ENCODE assay signal across 23 cellular contexts in genomic region chr3:69774029-69774428, GRCh38. TPM values are rescaled to one million over a fixed set of nuclear protein-coding genes. Genes with fewer than 3 reads are reported as not detected.
A peak's percentile ranks its signal among the peaks of the same experiment; 100 is the strongest.
DNase-seq lines count a peak whose midpoint lies in the region; ATAC-seq and TF ChIP-seq lines count a peak whose summit lies in the region.
"Had no signal": no experiment of that assay in that cellular context is flagged by ENCODE, and none has a peak within 500 bp of the region (broad histone marks: within the 10 kb centered on the region; RNA-seq: fewer than 3 reads in every experiment).

No MANE protein-coding gene starts in this region.

- no peaks in the 10 kb centered on the region for H3K36me3 ChIP-seq in mammary epithelial cell (ENCODE audit: insufficient read depth, low read length)
- H3K36me3 ChIP-seq in psoas muscle (ENCODE audit: insufficient read depth in 1 of 2, low read depth in 1 of 2), result no peaks in the 10 kb centered on the region
- no peaks in the 10 kb centered on the region for H3K36me3 ChIP-seq in uterus
- H3K36me3 ChIP-seq: ascending aorta had no signal

- H3K4me2 ChIP-seq in mammary epithelial cell (ENCODE audit: insufficient read depth, low read depth, low read length), result no peak overlapping the region

- intact Hi-C loops in MCF 10A (cut with micrococcal nuclease) (no loop called here), mammary epithelial cell (cut with micrococcal nuclease) (no loop called here), head of caudate nucleus (cut with DNase I) (no loop called here), psoas muscle (cut with DNase I) (no loop called here), uterus (cut with DNase I; ENCODE audit: low total_unique reads) (no loop called here)

- POLR2A ChIA-PET in MCF 10A (lab: Yijun Ruan, JAX), result interaction anchor here (1.0 to 1.9 kb wide), 3 partner anchors 11 to 36 kb away, joined by 4 to 6 read pairs (median 5); no protein-coding TSS in a partner anchor
- POLR2A ChIA-PET in RWPE1 (lab: Yijun Ruan, JAX; ENCODE audit: low non-redundant PET), result no interaction called here

- H3K4me3 Mint-ChIP-seq in MCF 10A (ENCODE audit: unreplicated experiment), result no peak overlapping the region
- H3K4me3 Mint-ChIP-seq: activated CD8-positive, alpha-beta memory T cell treated with anti-CD3 and anti-CD28 coated beads, Interleukin-2, amount 10 ng/mL, durations not matched to agents 7 days and 5 days; stimulated activated effector memory CD8-positive, alpha-beta T cell treated with anti-CD3 and anti-CD28 coated beads, Interleukin-12 subunit alpha, Interleukin-12 subunit beta, amount 100 ng/mL, for 72 hours had no signal

- no peak overlapping the region for H2AFZ ChIP-seq in mammary epithelial cell (ENCODE audit: low read depth, low read length)

- DNase-seq in MCF 10A (ENCODE audit: unreplicated experiment) (peak; percentile 66), mammary epithelial cell (no peak), head of caudate nucleus (peak in 25 of 42 donors; percentile 17 to 73 (median 35)), psoas muscle (peak; percentile 65 to 82), uterus (peak; percentile 41 to 63), RWPE1 (ENCODE audit: low spot score) (no peak), SHP77 (lab: John Stamatoyannopoulos, UW) (no peak), NCI-H69 (lab: John Stamatoyannopoulos, UW) (no peak)
- DNase-seq: activated CD4-positive, alpha-beta T cell treated with anti-CD3 and anti-CD28 coated beads for 48 hours; activated CD8-positive, alpha-beta memory T cell treated with anti-CD3 and anti-CD28 coated beads, Interleukin-2, amount 10 ng/mL, durations not matched to agents 7 days and 5 days; activated naive CD4-positive, alpha-beta T cell treated with anti-CD3 and anti-CD28 coated beads, Interleukin-2, amount 50 U/mL, for 16 hours; cerebellar nuclear complex; DMS79 treated with DMSO at 0.1 percent for 48 hours; NCI-H510A treated with DMSO at 0.1 percent for 48 hours; stimulated activated CD4-positive, alpha-beta T cell treated with anti-CD3 and anti-CD28 coated beads, Interleukin-2, amount 100 ng/mL, for 24 hours; T-helper 2 cell had no signal

- H3K4me1 ChIP-seq in mammary epithelial cell (ENCODE audit: insufficient read depth, low read length), result peaks cover 32% of the 10 kb centered on the region
- H3K4me1 ChIP-seq in psoas muscle, result peaks cover 66% of the 10 kb centered on the region
- peaks cover 0 to 10% of the 10 kb centered on the region in 2 donors for H3K4me1 ChIP-seq in uterus

- no peak overlapping the region for H3K9ac ChIP-seq in mammary epithelial cell (ENCODE audit: insufficient read depth, low read length)

- H4K20me1 ChIP-seq in mammary epithelial cell (ENCODE audit: insufficient read depth, low read length), result no peaks in the 10 kb centered on the region

- dilution Hi-C loops in mammary epithelial cell (cut with HindIII; ENCODE audit: low sequenced_read_pairs), result no loop called here

- BruUV-seq in MCF 10A (replicated peaks; lab: Mats Ljungman, UMichigan) (no TSS peak), mammary epithelial cell (replicated peaks; lab: Mats Ljungman, UMichigan) (no TSS peak)

- H3K27me3 ChIP-seq in mammary epithelial cell (ENCODE audit: insufficient read depth, low read length) (no peaks in the 10 kb centered on the region), psoas muscle (ENCODE audit: insufficient read depth in 3 of 3, low read length in 2 of 3) (no peaks in the 10 kb centered on the region), uterus (no peaks in the 10 kb centered on the region)
- H3K27me3 ChIP-seq: ascending aorta had no signal

- ATAC-seq in psoas muscle, result peak; percentile 72 to 87 (median 80)
- ATAC-seq: activated CD8-positive, alpha-beta memory T cell treated with anti-CD3 and anti-CD28 coated beads, Interleukin-2, amount 10 ng/mL, durations not matched to agents 7 days and 5 days; GM12878; left colon; stimulated activated effector memory CD8-positive, alpha-beta T cell treated with anti-CD3 and anti-CD28 coated beads, Interleukin-12 subunit alpha, Interleukin-12 subunit beta, amount 100 ng/mL, for 72 hours had no signal

- no peak overlapping the region for H3K4me3 ChIP-seq in mammary epithelial cell (replicated peaks in 1 of 3; ENCODE audit: insufficient read depth in 1 of 3, low read depth in 2 of 3, low read length in 3 of 3)
- no peak overlapping the region for H3K4me3 ChIP-seq in psoas muscle
- no peak overlapping the region for H3K4me3 ChIP-seq in uterus
- H3K4me3 ChIP-seq: ascending aorta, GM12878, SK-N-MC, skin epidermis had no signal

- CTCF ChIA-PET in MCF 10A (lab: Yijun Ruan, JAX) (interaction anchor here (1.0 to 2.6 kb wide), 2 partner anchors 17 to 80 kb away, joined by 3 to 12 read pairs; no protein-coding TSS in a partner anchor), mammary epithelial cell (lab: Charles Lee; ENCODE audit: low non-redundant PET) (no interaction called here), RWPE1 (lab: Yijun Ruan, JAX) (no interaction called here)

- 11% methylated on average over 1 of the region's 1 CpG for WGBS in mammary epithelial cell (ENCODE audit: low coverage, missing lambda C conversion rate)
- WGBS in psoas muscle, 3 donors, result 38 to 43% (median 41%) methylated on average over 1 of the region's 1 CpG

- in situ Hi-C loops in mammary epithelial cell (cut with MboI; ENCODE audit: low sequenced_read_pairs in 2 of 2), result no loop called here

- H3K9me3 Mint-ChIP-seq in MCF 10A (ENCODE audit: unreplicated experiment), result peaks cover 9% of the 10 kb centered on the region

- peaks cover 47% of the 10 kb centered on the region for H3K4me1 Mint-ChIP-seq in MCF 10A (ENCODE audit: insufficient read depth, unreplicated experiment)
- H3K4me1 Mint-ChIP-seq: activated CD8-positive, alpha-beta memory T cell treated with anti-CD3 and anti-CD28 coated beads, Interleukin-2, amount 10 ng/mL, durations not matched to agents 7 days and 5 days; stimulated activated effector memory CD8-positive, alpha-beta T cell treated with anti-CD3 and anti-CD28 coated beads, Interleukin-12 subunit alpha, Interleukin-12 subunit beta, amount 100 ng/mL, for 72 hours had no signal

- TF ChIP-seq CTCF in MCF 10A (IDR thresholded peaks at IDR 0.05; ENCODE audit: unreplicated experiment) (no peak), mammary epithelial cell (conservative IDR thresholded peaks at IDR 0.05 in 1 of 2, IDR thresholded peaks at IDR 0.05 in 1 of 2; ENCODE audit: extremely low read depth in 1 of 2, insufficient read depth in 1 of 2, low read depth in 1 of 2, low read length in 2 of 2) (no peak), psoas muscle (IDR thresholded peaks at IDR 0.05) (no peak), uterus (IDR thresholded peaks at IDR 0.05) (no peak), RWPE1 (conservative IDR thresholded peaks at IDR 0.05; ENCODE audit: low read depth) (no peak)

- no peaks in the 10 kb centered on the region for H3K9me3 ChIP-seq in mammary epithelial cell (replicated peaks; ENCODE audit: insufficient read depth, low read length)
- no peaks in the 10 kb centered on the region for H3K9me3 ChIP-seq in psoas muscle
- no peaks in the 10 kb centered on the region for H3K9me3 ChIP-seq in uterus
- H3K9me3 ChIP-seq: ascending aorta had no signal

- H3K36me3 Mint-ChIP-seq in MCF 10A (ENCODE audit: insufficient read depth, unreplicated experiment), result no peaks in the 10 kb centered on the region
- H3K36me3 Mint-ChIP-seq: activated CD8-positive, alpha-beta memory T cell treated with anti-CD3 and anti-CD28 coated beads, Interleukin-2, amount 10 ng/mL, durations not matched to agents 7 days and 5 days; stimulated activated effector memory CD8-positive, alpha-beta T cell treated with anti-CD3 and anti-CD28 coated beads, Interleukin-12 subunit alpha, Interleukin-12 subunit beta, amount 100 ng/mL, for 72 hours had no signal

- no peaks in the 10 kb centered on the region for H3K79me2 ChIP-seq in mammary epithelial cell (ENCODE audit: insufficient read depth, low read length)

- peak overlapping the region; percentile 7 for H3K27ac Mint-ChIP-seq in MCF 10A (ENCODE audit: low read depth, unreplicated experiment)
- H3K27ac Mint-ChIP-seq: activated CD8-positive, alpha-beta memory T cell treated with anti-CD3 and anti-CD28 coated beads, Interleukin-2, amount 10 ng/mL, durations not matched to agents 7 days and 5 days; stimulated activated effector memory CD8-positive, alpha-beta T cell treated with anti-CD3 and anti-CD28 coated beads, Interleukin-12 subunit alpha, Interleukin-12 subunit beta, amount 100 ng/mL, for 72 hours had no signal

- TF ChIP-seq POLR2A in uterus (IDR thresholded peaks at IDR 0.05), result no peak

- H3K27me3 Mint-ChIP-seq in MCF 10A (ENCODE audit: insufficient read depth, unreplicated experiment), result no peaks in the 10 kb centered on the region
- H3K27me3 Mint-ChIP-seq: activated CD8-positive, alpha-beta memory T cell treated with anti-CD3 and anti-CD28 coated beads, Interleukin-2, amount 10 ng/mL, durations not matched to agents 7 days and 5 days had no signal

- no peak overlapping the region for H3K27ac ChIP-seq in mammary epithelial cell (ENCODE audit: insufficient read depth, low read depth, low read length)
- H3K27ac ChIP-seq in psoas muscle, result peak overlapping the region; percentile 43
- peak overlapping the region; percentile 28 to 38 for H3K27ac ChIP-seq in uterus
- H3K27ac ChIP-seq in RWPE1, result no peak overlapping the region
- H3K27ac ChIP-seq: ascending aorta, SK-N-MC had no signal

RNA-seq across cellular contexts. Expression of gene MITF, which starts 34.8 kb away (rescaled TPM):
- 7.4 and 16.1 TPM in 2 replicates for total RNA-seq in MCF 10A (2022)
- total RNA-seq in mammary epithelial cell, result 1 to 10 TPM; 5.7 to 8.3 TPM
- polyA plus RNA-seq in mammary epithelial cell, result 1.7 TPM
- polyA minus RNA-seq in mammary epithelial cell, result 0.88 TPM
- 10 to 100 TPM; 48.2 to 98.1 (median 62.8) TPM for total RNA-seq in psoas muscle
- 10 to 100 TPM; 11.8 to 49.9 (median 29.0) TPM for polyA plus RNA-seq in psoas muscle
- 10 to 100 TPM; 18.2 to 66.0 (median 52.6) TPM for total RNA-seq in uterus
- total RNA-seq: activated CD8-positive, alpha-beta memory T cell treated with anti-CD3 and anti-CD28 coated beads, Interleukin-2, amount 10 ng/mL, durations not matched to agents 7 days and 5 days had no signal
- polyA plus RNA-seq: neural cell had no signal

Comparison
In these comparisons a context has a peak if more than half of its experiments do, and no peak if none do; other contexts are left out.
1. DNase-seq: peak in MCF 10A (single experiment), head of caudate nucleus (25 of 42), psoas muscle (2 of 2) and uterus (2 of 2); none in mammary epithelial cell (single experiment), RWPE1 (single experiment), SHP77 (0 of 2) and NCI-H69 (single experiment).
2. H3K27ac ChIP-seq: peak in psoas muscle (single experiment) and uterus (2 of 2); none in mammary epithelial cell (single experiment) and RWPE1 (single experiment).